Comparison of ENCODE assay signal across 19 cellular contexts in the genomic region with DNA sequence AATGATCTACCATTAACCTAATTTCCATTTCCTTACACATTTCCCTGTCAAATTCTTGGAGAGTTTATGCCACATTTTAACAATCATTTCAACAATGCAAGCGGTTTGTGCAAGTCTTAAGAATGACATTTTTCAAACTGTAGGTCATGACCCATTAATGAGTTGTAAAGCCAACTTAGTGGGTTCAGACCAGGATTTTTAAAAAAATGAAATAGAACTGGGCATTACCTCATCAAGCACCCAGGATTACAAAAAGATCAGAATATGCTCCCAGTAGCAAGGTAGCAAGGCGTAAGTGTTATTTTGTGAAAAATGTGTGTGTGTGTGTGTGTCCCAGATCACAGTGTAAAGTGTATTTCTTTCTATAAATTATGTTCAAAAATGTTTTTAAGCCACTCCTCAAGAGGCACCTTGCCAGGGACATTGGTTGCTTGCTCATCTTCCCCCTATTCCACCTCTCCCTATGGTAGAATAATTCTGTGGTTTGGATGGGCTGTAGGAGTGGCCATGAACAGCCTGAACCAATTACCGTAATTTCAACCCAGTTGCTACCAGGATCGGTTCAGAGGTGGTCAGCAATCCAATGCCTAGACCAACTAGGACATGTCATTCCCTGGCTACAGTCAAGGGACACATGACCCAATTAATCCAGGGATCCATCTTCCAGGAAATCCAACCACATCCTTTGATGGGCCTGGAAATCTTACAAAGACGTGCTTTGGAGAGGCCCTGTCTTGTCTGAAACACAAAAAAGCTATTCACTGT. TPM values are rescaled to one million over a fixed set of nuclear protein-coding genes. Genes with fewer than 3 reads are reported as not detected.
A peak's percentile ranks its signal among the peaks of the same experiment; 100 is the strongest.
DNase-seq lines count a peak whose midpoint lies in the region; ATAC-seq and TF ChIP-seq lines count a peak whose summit lies in the region.
"Had no signal": no experiment of that assay in that cellular context is flagged by ENCODE, and none has a peak within 500 bp of the region (broad histone marks: within the 10 kb centered on the region; RNA-seq: fewer than 3 reads in every experiment).

No MANE protein-coding gene starts in this region.

- no peak for TF ChIP-seq POLR2A in esophagus squamous epithelium (IDR thresholded peaks at IDR 0.05)

- no peak for ATAC-seq in T-helper 17 cell
- no peak for ATAC-seq in stimulated activated effector memory CD8-positive, alpha-beta T cell treated with anti-CD3 and anti-CD28 coated beads, Interleukin-12 subunit alpha, Interleukin-12 subunit beta, amount 100 ng/mL, for 72 hours
- ATAC-seq: GM23338 had no signal

- TF ChIP-seq CTCF in esophagus squamous epithelium (IDR thresholded peaks at IDR 0.05) (no peak), HFFc6 (IDR thresholded peaks at IDR 0.05) (no peak)

- H3K9me3 Mint-ChIP-seq in activated CD4-positive, alpha-beta T cell treated with anti-CD3 and anti-CD28 coated beads, Interleukin-2, amount 10 ng/mL, durations not matched to agents 7 days and 5 days: peaks cover 31% of the 10 kb centered on the region
- no peaks in the 10 kb centered on the region for H3K9me3 Mint-ChIP-seq in stimulated activated effector memory CD8-positive, alpha-beta T cell treated with anti-CD3 and anti-CD28 coated beads, Interleukin-12 subunit alpha, Interleukin-12 subunit beta, amount 100 ng/mL, for 72 hours
- H3K9me3 Mint-ChIP-seq in HFFc6: peaks cover 8% of the 10 kb centered on the region

- CTCF ChIA-PET in activated CD4-positive, alpha-beta T cell treated with anti-CD3 and anti-CD28 coated beads, Interleukin-2, amount 10 ng/mL, durations not matched to agents 7 days and 5 days (lab: Charles Lee): interaction anchor here (2.3 to 5.7 kb wide), 3 partner anchors 7 to 32 kb away, joined by 10 to 53 read pairs (median 16); a partner anchor contains a TSS

- no peak overlapping the region for H3K4me3 ChIP-seq in esophagus squamous epithelium
- H3K4me3 ChIP-seq: GM23338, SJSA1 had no signal

- peaks cover 62% of the 10 kb centered on the region for H3K4me1 Mint-ChIP-seq in activated CD4-positive, alpha-beta T cell treated with anti-CD3 and anti-CD28 coated beads, Interleukin-2, amount 10 ng/mL, durations not matched to agents 7 days and 5 days
- H3K4me1 Mint-ChIP-seq in T-helper 17 cell (peaks cover 39% of the 10 kb centered on the region), HFFc6 (ENCODE audit: low read depth) (peaks cover 19% of the 10 kb centered on the region)
- peaks cover 73% of the 10 kb centered on the region for H3K4me1 Mint-ChIP-seq in stimulated activated effector memory CD8-positive, alpha-beta T cell treated with anti-CD3 and anti-CD28 coated beads, Interleukin-12 subunit alpha, Interleukin-12 subunit beta, amount 100 ng/mL, for 72 hours
- H3K4me1 Mint-ChIP-seq: GM23338 had no signal

- H3K4me1 ChIP-seq in esophagus squamous epithelium: peaks cover 0 to 7% (median 3%) of the 10 kb centered on the region in 3 donors
- H3K4me1 ChIP-seq: Caco-2 had no signal

- POLR2A ChIA-PET in activated CD4-positive, alpha-beta T cell treated with anti-CD3 and anti-CD28 coated beads, Interleukin-2, amount 10 ng/mL, durations not matched to agents 7 days and 5 days (lab: Charles Lee): no interaction called here

- H3K27ac Mint-ChIP-seq in activated CD4-positive, alpha-beta T cell treated with anti-CD3 and anti-CD28 coated beads, Interleukin-2, amount 10 ng/mL, durations not matched to agents 7 days and 5 days: peak overlapping the region; percentile 52
- H3K27ac Mint-ChIP-seq in T-helper 17 cell (peak overlapping the region; percentile 59), HFFc6 (no peak overlapping the region)
- peak overlapping the region; percentile 98 for H3K27ac Mint-ChIP-seq in stimulated activated effector memory CD8-positive, alpha-beta T cell treated with anti-CD3 and anti-CD28 coated beads, Interleukin-12 subunit alpha, Interleukin-12 subunit beta, amount 100 ng/mL, for 72 hours
- H3K27ac Mint-ChIP-seq: CD14-positive monocyte, GM23338, IgD-negative memory B cell had no signal

- intact Hi-C loops in esophagus squamous epithelium (cut with DNase I): no loop called here

- no peaks in the 10 kb centered on the region for H3K27me3 ChIP-seq in esophagus squamous epithelium
- H3K27me3 ChIP-seq: SJSA1 had no signal

- H3K36me3 ChIP-seq in esophagus squamous epithelium: no peaks in the 10 kb centered on the region
- H3K36me3 ChIP-seq: SJSA1 had no signal

- H3K27ac ChIP-seq in esophagus squamous epithelium: no peak overlapping the region
- H3K27ac ChIP-seq: SJSA1 had no signal

- H3K27me3 Mint-ChIP-seq in activated CD4-positive, alpha-beta T cell treated with anti-CD3 and anti-CD28 coated beads, Interleukin-2, amount 10 ng/mL, durations not matched to agents 7 days and 5 days: no peaks in the 10 kb centered on the region
- no peaks in the 10 kb centered on the region for H3K27me3 Mint-ChIP-seq in T-helper 17 cell
- peaks cover 6% of the 10 kb centered on the region for H3K27me3 Mint-ChIP-seq in HFFc6 (ENCODE audit: insufficient read depth)
- H3K27me3 Mint-ChIP-seq: IgD-negative memory B cell had no signal

- no peak for DNase-seq in activated CD4-positive, alpha-beta T cell treated with anti-CD3 and anti-CD28 coated beads, Interleukin-2, amount 10 ng/mL, durations not matched to agents 7 days and 5 days
- no peak for DNase-seq in activated CD4-positive, alpha-beta T cell treated with anti-CD3 and anti-CD28 coated beads for 1 hour
- DNase-seq in T-helper 17 cell: no peak
- peak; percentile 66 for DNase-seq in glomerular visceral epithelial cell (ENCODE audit: extremely low spot score)
- no peak for DNase-seq in stimulated activated effector memory CD8-positive, alpha-beta T cell treated with anti-CD3 and anti-CD28 coated beads, Interleukin-12 subunit alpha, Interleukin-12 subunit beta, amount 100 ng/mL, for 72 hours (ENCODE audit: low spot score in 2 of 2)
- no peak for DNase-seq in esophagus squamous epithelium (lab: John Stamatoyannopoulos, UW)
- DNase-seq in NCI-H2107 treated with DMSO at 0.1 percent for 48 hours (lab: John Stamatoyannopoulos, UW; ENCODE audit: unreplicated experiment): no peak
- DNase-seq in HFFc6: no peak
- DNase-seq: 8988T; Caco-2; NCI-H1436; NCI-H2029 treated with DMSO at 0.1 percent for 48 hours; NCI-H226; NCI-H69; NK-92 treated with Interleukin-12 subunit alpha and Interleukin-12 subunit beta, amount 100 ng/mL, for 24 hours had no signal

- no peak overlapping the region for H3K4me3 Mint-ChIP-seq in activated CD4-positive, alpha-beta T cell treated with anti-CD3 and anti-CD28 coated beads, Interleukin-2, amount 10 ng/mL, durations not matched to agents 7 days and 5 days
- H3K4me3 Mint-ChIP-seq in T-helper 17 cell (no peak overlapping the region), HFFc6 (no peak overlapping the region)
- H3K4me3 Mint-ChIP-seq in stimulated activated effector memory CD8-positive, alpha-beta T cell treated with anti-CD3 and anti-CD28 coated beads, Interleukin-12 subunit alpha, Interleukin-12 subunit beta, amount 100 ng/mL, for 72 hours: no peak overlapping the region
- H3K4me3 Mint-ChIP-seq: CD14-positive monocyte, GM23338 had no signal

- H3K9me3 ChIP-seq in T-helper 17 cell (ENCODE audit: control insufficient read depth, low read length, poor library complexity, severe bottlenecking): no peaks in the 10 kb centered on the region
- peaks cover 0 to 8% (median 0%) of the 10 kb centered on the region in 3 donors for H3K9me3 ChIP-seq in esophagus squamous epithelium
- H3K9me3 ChIP-seq: Caco-2 had no signal

- WGBS in esophagus squamous epithelium, 2 donors: 92 to 93% methylated on average over 3 to 5 of the region's 5 CpGs

- peaks cover 41% of the 10 kb centered on the region for H3K36me3 Mint-ChIP-seq in activated CD4-positive, alpha-beta T cell treated with anti-CD3 and anti-CD28 coated beads, Interleukin-2, amount 10 ng/mL, durations not matched to agents 7 days and 5 days (ENCODE audit: low read depth)
- H3K36me3 Mint-ChIP-seq in T-helper 17 cell (ENCODE audit: low read depth): peaks cover 2% of the 10 kb centered on the region
- peaks cover 5% of the 10 kb centered on the region for H3K36me3 Mint-ChIP-seq in stimulated activated effector memory CD8-positive, alpha-beta T cell treated with anti-CD3 and anti-CD28 coated beads, Interleukin-12 subunit alpha, Interleukin-12 subunit beta, amount 100 ng/mL, for 72 hours
- H3K36me3 Mint-ChIP-seq in HFFc6 (ENCODE audit: low read depth): peaks cover 6% of the 10 kb centered on the region; the same call in 1 of the 2 replicates

RNA-seq across cellular contexts. Expression of a gene that starts 14.4 kb away (rescaled TPM):
- total RNA-seq in activated CD4-positive, alpha-beta T cell treated with anti-CD3 and anti-CD28 coated beads, Interleukin-2, amount 10 ng/mL, durations not matched to agents 7 days and 5 days: 10 to 100 TPM; 60.7 to 71.2 TPM
- total RNA-seq in T-helper 17 cell (10 to 100 TPM; 23.5 to 29.1 TPM), esophagus squamous epithelium (10 to 100 TPM; 20.2 to 34.3 (median 25.6) TPM)
- total RNA-seq in HFFc6 (2021; fragmentation: NEBNext Ultra II Directional; extraction: Animal tissue kit (Norgen Biotek cat#: 25700)): 10 to 100 TPM; 28.8 to 39.1 (median 32.7) TPM
